Comparison of ENCODE assay signal across 37 cellular contexts in the genomic region with DNA sequence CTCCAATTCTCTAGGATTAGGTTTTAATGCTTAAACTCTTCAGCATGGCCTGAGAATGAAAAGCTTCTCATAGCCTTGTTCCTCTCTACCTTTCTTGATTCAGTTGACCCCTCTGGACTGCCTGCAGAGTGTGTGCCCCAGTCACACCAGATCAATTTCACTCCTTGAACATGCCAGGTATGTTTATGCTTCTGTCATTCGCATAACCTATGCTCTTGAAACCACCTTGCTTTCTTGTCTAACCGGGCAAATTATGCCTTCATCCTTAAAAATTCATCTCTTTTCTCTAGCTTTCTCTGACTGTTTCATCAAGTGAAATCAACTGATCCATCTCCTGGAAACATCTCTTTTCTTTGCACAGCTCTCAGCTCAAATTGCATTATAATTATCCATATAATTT. TPM values are rescaled to one million over a fixed set of nuclear protein-coding genes. Genes with fewer than 3 reads are reported as not detected.
"Had no signal": no experiment of that assay in that cellular context is flagged by ENCODE, and none has a peak within 500 bp of the region (broad histone marks: within the 10 kb centered on the region; RNA-seq: fewer than 3 reads in every experiment).

No MANE protein-coding gene starts in this region.

- H3K4me1 Mint-ChIP-seq: activated naive CD4-positive, alpha-beta T cell treated with anti-CD3 and anti-CD28 coated beads, Interleukin-2, amount 50 U/mL, for 24 hours; activated naive CD8-positive, alpha-beta T cell treated with anti-CD3 and anti-CD28 coated beads for 36 hours; activated naive CD8-positive, alpha-beta T cell treated with anti-CD3 and anti-CD28 coated beads, Interleukin-2, amount 50 U/mL, for 24 hours; activated T-helper 17 cell treated with anti-CD3 and anti-CD28 coated beads, Interleukin-2, amount 50 U/mL, for 72 hours; endodermal cell had no signal

- DNase-seq: activated CD4-positive, alpha-beta T cell treated with anti-CD3 and anti-CD28 coated beads for 1 hour; activated CD4-positive, alpha-beta T cell treated with anti-CD3 and anti-CD28 coated beads for 4 hours; activated CD4-positive, alpha-beta T cell treated with anti-CD3 and anti-CD28 coated beads, Interleukin-2, amount 50 U/mL, for 1 hour; activated CD4-positive, alpha-beta T cell treated with anti-CD3 and anti-CD28 coated beads, Interleukin-2, amount 50 U/mL, for 48 hours; activated CD8-positive, alpha-beta memory T cell treated with anti-CD3 and anti-CD28 coated beads for 24 hours; activated CD8-positive, alpha-beta T cell treated with anti-CD3 and anti-CD28 coated beads for 36 hours; activated effector memory CD4-positive, alpha-beta T cell treated with Interleukin-2 at 50 U/mL for 16 hours; activated gamma-delta T cell treated with Interleukin-2 at 50 U/mL for 16 hours; activated naive CD4-positive, alpha-beta T cell treated with Interleukin-2 at 50 U/mL for 16 hours; activated naive CD8-positive, alpha-beta T cell treated with anti-CD3 and anti-CD28 coated beads for 36 hours; activated naive CD8-positive, alpha-beta T cell treated with anti-CD3 and anti-CD28 coated beads, Interleukin-2, amount 50 U/mL, for 24 hours; activated T-cell treated with anti-CD3 and anti-CD28 coated beads, Interleukin-2, amount 50 U/mL, for 4 hours; adrenal gland; amygdala; aorta; body of pancreas; central memory CD4-positive, alpha-beta T cell; cerebellar nuclear complex; dorsolateral prefrontal cortex; effector memory CD4-positive, alpha-beta T cell; endodermal cell; erythroblast; foreskin keratinocyte; gastrocnemius medialis; glutamatergic neuron; heart left ventricle; T-helper 2 cell had no signal

- FAIRE-seq: TTC549 had no signal

- H3K27me3 ChIP-seq: adrenal gland, body of pancreas, cardiac muscle cell, dorsolateral prefrontal cortex, esophagus muscularis mucosa, foreskin keratinocyte, gastrocnemius medialis, heart left ventricle had no signal

- H3K9me3 ChIP-seq: adrenal gland, body of pancreas, esophagus muscularis mucosa, gastrocnemius medialis, heart left ventricle had no signal

- H3K36me3 Mint-ChIP-seq: activated naive CD4-positive, alpha-beta T cell treated with anti-CD3 and anti-CD28 coated beads, Interleukin-2, amount 50 U/mL, for 24 hours; activated naive CD8-positive, alpha-beta T cell treated with anti-CD3 and anti-CD28 coated beads for 36 hours; WTC11 had no signal

- H3K36me3 ChIP-seq: adrenal gland, cardiac muscle cell, esophagus muscularis mucosa, gastrocnemius medialis, heart left ventricle had no signal

- H3K27ac ChIP-seq: adrenal gland, body of pancreas, cardiac muscle cell, coronary artery, dorsolateral prefrontal cortex, esophagus muscularis mucosa, foreskin keratinocyte, gastrocnemius medialis, heart left ventricle, VCaP had no signal

- ATAC-seq: activated CD8-positive, alpha-beta T cell treated with anti-CD3 and anti-CD28 coated beads for 36 hours; activated naive CD8-positive, alpha-beta T cell treated with anti-CD3 and anti-CD28 coated beads, Interleukin-2, amount 50 U/mL, for 24 hours; activated T-cell treated with anti-CD3 and anti-CD28 coated beads, Interleukin-2, amount 50 U/mL, for 4 hours; activated T-helper 17 cell treated with anti-CD3 and anti-CD28 coated beads, Interleukin-2, amount 50 U/mL, for 72 hours; body of pancreas; foreskin keratinocyte; gastrocnemius medialis; heart left ventricle; WTC11 had no signal

- H3K27ac Mint-ChIP-seq: activated CD8-positive, alpha-beta T cell treated with anti-CD3 and anti-CD28 coated beads for 36 hours; activated naive CD4-positive, alpha-beta T cell treated with anti-CD3 and anti-CD28 coated beads, Interleukin-2, amount 50 U/mL, for 24 hours; activated naive CD8-positive, alpha-beta T cell treated with anti-CD3 and anti-CD28 coated beads for 36 hours; activated naive CD8-positive, alpha-beta T cell treated with anti-CD3 and anti-CD28 coated beads, Interleukin-2, amount 50 U/mL, for 24 hours; activated T-helper 17 cell treated with anti-CD3 and anti-CD28 coated beads, Interleukin-2, amount 50 U/mL, for 72 hours; dendritic cell treated with granulocyte-macrophage colony-stimulating factor and Interleukin-4, amounts not matched to agents 40 ng/mL and 50 ng/mL, for 4 days; endodermal cell; WTC11 had no signal

- H3K4me3 ChIP-seq: adrenal gland, body of pancreas, cardiac muscle cell, coronary artery, dorsolateral prefrontal cortex, esophagus muscularis mucosa, gastrocnemius medialis, heart left ventricle had no signal

- H3K27me3 Mint-ChIP-seq: activated CD8-positive, alpha-beta T cell treated with anti-CD3 and anti-CD28 coated beads for 36 hours; activated naive CD4-positive, alpha-beta T cell treated with anti-CD3 and anti-CD28 coated beads, Interleukin-2, amount 50 U/mL, for 24 hours; activated naive CD8-positive, alpha-beta T cell treated with anti-CD3 and anti-CD28 coated beads for 36 hours; activated naive CD8-positive, alpha-beta T cell treated with anti-CD3 and anti-CD28 coated beads, Interleukin-2, amount 50 U/mL, for 24 hours; activated T-helper 17 cell treated with anti-CD3 and anti-CD28 coated beads, Interleukin-2, amount 50 U/mL, for 72 hours; dendritic cell treated with granulocyte-macrophage colony-stimulating factor and Interleukin-4, amounts not matched to agents 40 ng/mL and 50 ng/mL, for 4 days had no signal

- H3K4me1 ChIP-seq: adrenal gland, body of pancreas, esophagus muscularis mucosa, foreskin keratinocyte, gastrocnemius medialis had no signal

- H3K4me3 Mint-ChIP-seq: activated CD8-positive, alpha-beta T cell treated with anti-CD3 and anti-CD28 coated beads for 36 hours; activated naive CD4-positive, alpha-beta T cell treated with anti-CD3 and anti-CD28 coated beads, Interleukin-2, amount 50 U/mL, for 24 hours; activated naive CD8-positive, alpha-beta T cell treated with anti-CD3 and anti-CD28 coated beads for 36 hours; activated naive CD8-positive, alpha-beta T cell treated with anti-CD3 and anti-CD28 coated beads, Interleukin-2, amount 50 U/mL, for 24 hours; activated T-cell treated with anti-CD3 and anti-CD28 coated beads, Interleukin-2, amount 50 U/mL, for 4 hours; activated T-helper 17 cell treated with anti-CD3 and anti-CD28 coated beads, Interleukin-2, amount 50 U/mL, for 72 hours; dendritic cell treated with granulocyte-macrophage colony-stimulating factor and Interleukin-4, amounts not matched to agents 40 ng/mL and 50 ng/mL, for 4 days; endodermal cell; WTC11 had no signal

- H3K9me3 Mint-ChIP-seq: dendritic cell treated with granulocyte-macrophage colony-stimulating factor and Interleukin-4, amounts not matched to agents 40 ng/mL and 50 ng/mL, for 4 days; endodermal cell; WTC11 had no signal

RNA-seq across cellular contexts. Expression of a gene that starts 42.3 kb away (rescaled TPM):
- total RNA-seq: activated CD8-positive, alpha-beta T cell treated with anti-CD3 and anti-CD28 coated beads for 36 hours; activated naive CD8-positive, alpha-beta T cell treated with anti-CD3 and anti-CD28 coated beads for 36 hours; activated T-helper 17 cell treated with anti-CD3 and anti-CD28 coated beads, Interleukin-2, amount 50 U/mL, for 72 hours; T-helper 1 cell treated with Interleukin-12 subunit alpha and Interleukin-12 subunit beta and Interleukin-4 antibody, amounts not matched to agents 30 ng/mL and 1 ng/mL, for 36 hours had no signal
